ENCODE assay signal across 9 cellular contexts in the genomic region with DNA sequence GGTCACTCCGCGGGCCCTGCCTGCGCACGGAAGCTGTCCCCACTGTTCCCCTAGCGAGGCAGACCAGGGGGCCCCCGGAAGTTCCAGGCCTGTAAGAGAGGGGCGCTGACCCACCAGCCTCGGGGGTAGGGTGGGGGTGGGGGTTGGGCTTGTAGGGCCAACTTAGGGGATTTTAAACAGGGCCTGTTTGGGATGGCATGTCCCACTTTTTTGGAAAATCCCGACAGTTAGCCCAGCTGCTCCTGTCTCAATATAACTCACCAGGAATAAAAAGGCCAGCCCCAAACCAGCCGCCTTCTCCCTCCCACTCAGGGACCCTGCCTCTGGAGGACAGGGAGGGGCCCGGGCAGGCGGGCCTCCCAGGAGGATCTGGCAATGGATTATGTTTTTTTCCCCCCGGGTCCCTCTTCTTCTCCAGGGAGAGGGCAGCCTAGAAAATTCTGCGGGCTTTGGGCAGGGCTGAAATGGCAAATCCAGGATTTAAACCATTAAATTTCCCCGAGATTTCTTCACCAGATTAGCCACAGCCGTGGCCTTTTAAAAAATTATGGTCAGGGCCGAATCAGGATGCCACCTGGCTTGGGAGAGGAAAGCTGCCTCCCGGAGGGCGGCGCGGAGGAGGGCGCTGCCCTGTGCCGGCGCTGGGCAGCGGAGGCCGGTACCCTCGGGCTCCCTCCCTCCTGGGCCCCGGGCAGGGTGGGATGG. TPM values are rescaled to one million over a fixed set of nuclear protein-coding genes. Genes with fewer than 3 reads are reported as not detected.
DNase-seq lines count a peak whose midpoint lies in the region; ATAC-seq and TF ChIP-seq lines count a peak whose summit lies in the region.
"Had no signal": no experiment of that assay in that cellular context is flagged by ENCODE, and none has a peak within 500 bp of the region (broad histone marks: within the 10 kb centered on the region; RNA-seq: fewer than 3 reads in every experiment).

No MANE protein-coding gene starts in this region.

- H3K27me3 ChIP-seq in heart right ventricle (peaks cover 4 to 89% (median 60%) of the 10 kb centered on the region in 7 donors), vagina (no peaks in the 10 kb centered on the region)

- H3K36me3 ChIP-seq in heart right ventricle (no peaks in the 10 kb centered on the region), vagina (no peaks in the 10 kb centered on the region)

- peak overlapping the region in 2 of 10 donors; percentile 28 to 40 for H3K27ac ChIP-seq in heart right ventricle
- H3K27ac ChIP-seq in vagina: peak overlapping the region; percentile 60

- H3K9me3 Mint-ChIP-seq in effector memory CD8-positive, alpha-beta T cell: no peaks in the 10 kb centered on the region
- H3K9me3 Mint-ChIP-seq in nephron progenitor cell: no peaks in the 10 kb centered on the region
- H3K9me3 Mint-ChIP-seq: activated T-helper 1 cell treated with anti-CD3 and anti-CD28 coated beads, Interleukin-12 subunit alpha, Interleukin-12 subunit beta, Interleukin-2, Interleukin-4 antibody, amounts not matched to agents 30 ng/mL and 10 ng/mL and 1 ng/mL, durations not matched to agents 14 hours and 24 hours and 36 hours had no signal

- H3K4me1 ChIP-seq in heart right ventricle: peaks cover 0 to 15% (median 8%) of the 10 kb centered on the region in 9 donors
- H3K4me1 ChIP-seq in vagina: peaks cover 33% of the 10 kb centered on the region

- no peaks in the 10 kb centered on the region for H3K36me3 Mint-ChIP-seq in effector memory CD8-positive, alpha-beta T cell (ENCODE audit: insufficient read depth)
- H3K36me3 Mint-ChIP-seq in nephron progenitor cell (ENCODE audit: low read depth): no peaks in the 10 kb centered on the region

- H3K4me3 ChIP-seq in heart right ventricle (peak overlapping the region in 8 of 10 donors; percentile 38 to 55 (median 48)), vagina (peak overlapping the region; percentile 50 to 65)

- no peak for TF ChIP-seq POLR2A in vagina (IDR thresholded peaks at IDR 0.05)

- peaks cover 75 to 82% of the 10 kb centered on the region in 2 donors for H3K27me3 Mint-ChIP-seq in effector memory CD8-positive, alpha-beta T cell
- H3K27me3 Mint-ChIP-seq in nephron progenitor cell (ENCODE audit: low read depth, poor library complexity): peaks cover 93% of the 10 kb centered on the region

- WGBS in heart right ventricle, 2 donors: 4% methylated on average over 27 to 28 of the region's 28 CpGs

- H3K9me3 ChIP-seq in heart right ventricle: no peaks in the 10 kb centered on the region
- no peaks in the 10 kb centered on the region for H3K9me3 ChIP-seq in vagina

- H3K4me3 Mint-ChIP-seq in effector memory CD8-positive, alpha-beta T cell: peak overlapping the region; percentile 27 to 44
- H3K4me3 Mint-ChIP-seq in nephron progenitor cell: peak overlapping the region; percentile 54
- H3K4me3 Mint-ChIP-seq: activated T-helper 1 cell treated with anti-CD3 and anti-CD28 coated beads, Interleukin-12 subunit alpha, Interleukin-12 subunit beta, Interleukin-2, Interleukin-4 antibody, amounts not matched to agents 30 ng/mL and 10 ng/mL and 1 ng/mL, durations not matched to agents 14 hours and 24 hours and 36 hours had no signal

- no peak for TF ChIP-seq CTCF in heart right ventricle (IDR thresholded peaks at IDR 0.05)
- TF ChIP-seq CTCF in nephron progenitor cell (IDR thresholded peaks at IDR 0.05): no peak
- no peak for TF ChIP-seq CTCF in vagina (IDR thresholded peaks at IDR 0.05)

- intact Hi-C loops in heart right ventricle (cut with DNase I): no loop called here
- intact Hi-C loops in left ventricle myocardium superior (cut with micrococcal nuclease): no loop called here
- intact Hi-C loops in vagina (cut with DNase I): no loop called here

- H3K27ac Mint-ChIP-seq in effector memory CD8-positive, alpha-beta T cell: no peak overlapping the region
- H3K27ac Mint-ChIP-seq in nephron progenitor cell: no peak overlapping the region
- H3K27ac Mint-ChIP-seq: activated T-helper 1 cell treated with anti-CD3 and anti-CD28 coated beads, Interleukin-12 subunit alpha, Interleukin-12 subunit beta, Interleukin-2, Interleukin-4 antibody, amounts not matched to agents 30 ng/mL and 10 ng/mL and 1 ng/mL, durations not matched to agents 14 hours and 24 hours and 36 hours had no signal

- no peak for ATAC-seq in heart right ventricle
- no peak for ATAC-seq in left ventricle myocardium superior
- no peak for ATAC-seq in effector memory CD8-positive, alpha-beta T cell (replicated peaks)
- ATAC-seq in HG03175 (IDR thresholded peaks at IDR 0.05; ENCODE audit: unreplicated experiment): no peak

- peaks cover 0 to 8% of the 10 kb centered on the region in 2 donors for H3K4me1 Mint-ChIP-seq in effector memory CD8-positive, alpha-beta T cell (ENCODE audit: low read depth in 2 of 2)
- no peaks in the 10 kb centered on the region for H3K4me1 Mint-ChIP-seq in nephron progenitor cell

- DNase-seq in heart right ventricle: no peak
- DNase-seq in left ventricle myocardium superior: no peak
- no peak for DNase-seq in effector memory CD8-positive, alpha-beta T cell
- DNase-seq in nephron progenitor cell: no peak
- DNase-seq in vagina (ENCODE audit: extremely low spot score in 2 of 2): peak; percentile 70 to 93
- no peak for DNase-seq in activated CD4-positive, alpha-beta T cell treated with anti-CD3 and anti-CD28 coated beads for 48 hours
- DNase-seq in stimulated activated naive CD4-positive, alpha-beta T cell treated with Interleukin-2 at 50 U/mL for 16 hours (lab: John Stamatoyannopoulos, UW): no peak

RNA-seq across cellular contexts. Expression of a gene that starts 1.0 kb away (rescaled TPM):
- total RNA-seq in heart right ventricle: 10 to 100 TPM in 1 of 10 donors, 1 to 10 TPM in 9; 2.3 to 10.6 (median 5.3) TPM
- under 1 TPM; 0.14 to 0.66 TPM for polyA plus RNA-seq in heart right ventricle
- total RNA-seq in left ventricle myocardium superior: 8.6 TPM
- 17.2 TPM for total RNA-seq in vagina
- total RNA-seq: activated T-helper 1 cell treated with anti-CD3 and anti-CD28 coated beads, Interleukin-12 subunit alpha, Interleukin-12 subunit beta, Interleukin-2, Interleukin-4 antibody, amounts not matched to agents 30 ng/mL and 10 ng/mL and 1 ng/mL, durations not matched to agents 14 hours and 24 hours and 36 hours had no signal

Comparison
In these comparisons a context has a peak if more than half of its experiments do, and no peak if none do; other contexts are left out.
1. DNase-seq: peak in vagina (2 of 2); none in heart right ventricle (0 of 2), left ventricle myocardium superior (single experiment), effector memory CD8-positive, alpha-beta T cell (0 of 3), nephron progenitor cell (single experiment), activated CD4-positive, alpha-beta T cell treated with anti-CD3 and anti-CD28 coated beads for 48 hours (single experiment) and stimulated activated naive CD4-positive, alpha-beta T cell treated with Interleukin-2 at 50 U/mL for 16 hours (single experiment).